Comparison of ENCODE assay signal across 23 cellular contexts in the genomic region with DNA sequence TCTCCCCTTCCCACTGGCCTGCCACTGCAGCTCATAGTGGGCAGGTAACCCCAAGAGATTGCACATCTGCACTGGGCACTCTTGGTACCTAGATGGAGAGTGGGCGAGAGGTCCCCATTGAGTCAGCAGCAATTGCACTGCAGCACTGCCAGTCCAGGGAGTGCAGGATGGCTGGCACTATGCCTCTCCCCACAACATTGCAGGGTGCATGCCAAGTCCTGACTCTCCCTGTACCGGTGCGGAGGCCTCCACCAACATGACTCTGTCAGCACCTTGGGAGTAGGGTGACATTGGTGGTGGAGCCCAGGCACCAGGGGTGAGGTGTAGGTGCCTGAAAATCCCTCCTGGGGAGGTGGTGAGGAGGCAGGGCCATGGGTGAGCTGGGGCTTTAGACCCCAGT.
"Had no signal": no experiment of that assay in that cellular context is flagged by ENCODE, and none has a peak within 500 bp of the region (broad histone marks: within the 10 kb centered on the region; RNA-seq: fewer than 3 reads in every experiment).

No MANE protein-coding gene starts in this region.

- H3K9me3 ChIP-seq: body of pancreas, right lobe of liver, thyroid gland had no signal

- H3K36me3 Mint-ChIP-seq: memory B cell had no signal

- H3K27ac Mint-ChIP-seq: activated CD8-positive, alpha-beta T cell treated with anti-CD3 and anti-CD28 coated beads, Interleukin-2, amount 10 ng/mL, durations not matched to agents 7 days and 5 days; activated naive CD8-positive, alpha-beta T cell treated with anti-CD3 and anti-CD28 coated beads, Interleukin-2, amount 50 U/mL, for 24 hours; activated T-helper 1 cell treated with anti-CD3 and anti-CD28 coated beads, Interleukin-12 subunit alpha, Interleukin-12 subunit beta, Interleukin-2, Interleukin-4 antibody, amounts not matched to agents 30 ng/mL and 10 ng/mL and 1 ng/mL, durations not matched to agents 14 hours and 24 hours and 36 hours; memory B cell had no signal

- H3K4me3 ChIP-seq: body of pancreas, right lobe of liver, smooth muscle cell, thyroid gland had no signal

- H3K4me3 Mint-ChIP-seq: activated CD8-positive, alpha-beta T cell treated with anti-CD3 and anti-CD28 coated beads, Interleukin-2, amount 10 ng/mL, durations not matched to agents 7 days and 5 days; activated naive CD8-positive, alpha-beta T cell treated with anti-CD3 and anti-CD28 coated beads, Interleukin-2, amount 50 U/mL, for 24 hours; activated T-helper 1 cell treated with anti-CD3 and anti-CD28 coated beads, Interleukin-12 subunit alpha, Interleukin-12 subunit beta, Interleukin-2, Interleukin-4 antibody, amounts not matched to agents 30 ng/mL and 10 ng/mL and 1 ng/mL, durations not matched to agents 14 hours and 24 hours and 36 hours; memory B cell had no signal

- H3K9me3 Mint-ChIP-seq: activated naive CD8-positive, alpha-beta T cell treated with anti-CD3 and anti-CD28 coated beads, Interleukin-2, amount 50 U/mL, for 24 hours; activated T-helper 1 cell treated with anti-CD3 and anti-CD28 coated beads, Interleukin-12 subunit alpha, Interleukin-12 subunit beta, Interleukin-2, Interleukin-4 antibody, amounts not matched to agents 30 ng/mL and 10 ng/mL and 1 ng/mL, durations not matched to agents 14 hours and 24 hours and 36 hours; memory B cell had no signal

- H3K27me3 ChIP-seq: body of pancreas, foreskin keratinocyte, right lobe of liver, thyroid gland had no signal

- H3K4me1 ChIP-seq: body of pancreas had no signal

- ATAC-seq: activated CD8-positive, alpha-beta T cell treated with anti-CD3 and anti-CD28 coated beads, Interleukin-2, amount 10 ng/mL, durations not matched to agents 7 days and 5 days; activated naive CD8-positive, alpha-beta T cell treated with anti-CD3 and anti-CD28 coated beads, Interleukin-2, amount 50 U/mL, for 24 hours; body of pancreas; foreskin keratinocyte had no signal

- FAIRE-seq: islet of Langerhans had no signal

- H3K4me1 Mint-ChIP-seq: memory B cell had no signal

- H3K27ac ChIP-seq: body of pancreas, foreskin keratinocyte, right lobe of liver, thyroid gland, WERI-Rb-1 had no signal

- DNase-seq: activated CD4-positive, alpha-beta T cell treated with anti-CD3 and anti-CD28 coated beads for 1 hour; activated CD4-positive, alpha-beta T cell treated with anti-CD3 and anti-CD28 coated beads, Interleukin-2, amount 50 U/mL, for 1 hour; activated CD8-positive, alpha-beta T cell treated with anti-CD3 and anti-CD28 coated beads, Interleukin-2, amount 10 ng/mL, durations not matched to agents 7 days and 5 days; activated gamma-delta T cell; activated naive CD4-positive, alpha-beta T cell treated with anti-CD3 and anti-CD28 coated beads, Interleukin-2, amount 50 U/mL, for 16 hours; activated naive CD8-positive, alpha-beta T cell treated with anti-CD3 and anti-CD28 coated beads, Interleukin-2, amount 50 U/mL, for 24 hours; central memory CD4-positive, alpha-beta T cell; dermis blood vessel endothelial cell; effector CD8-positive, alpha-beta T cell; erythroblast; foreskin keratinocyte; occipital lobe; posterior cingulate gyrus; right lobe of liver; stimulated activated CD4-positive, alpha-beta T cell treated with anti-CD3 and anti-CD28 coated beads, Interleukin-4, amount 100 ng/mL, for 1 hour; stimulated activated naive CD4-positive, alpha-beta T cell treated with Interleukin-2 at 50 U/mL for 16 hours; thyroid gland; WERI-Rb-1 had no signal

- H3K36me3 ChIP-seq: right lobe of liver, thyroid gland, WERI-Rb-1 had no signal
